Comparison of ENCODE assay signal across 17 cellular contexts in genomic region chr4:24564488-24564887, GRCh38. TPM values are rescaled to one million over a fixed set of nuclear protein-coding genes. Genes with fewer than 3 reads are reported as not detected.
DNase-seq lines count a peak whose midpoint lies in the region; ATAC-seq and TF ChIP-seq lines count a peak whose summit lies in the region.
"Had no signal": no experiment of that assay in that cellular context is flagged by ENCODE, and none has a peak within 500 bp of the region (broad histone marks: within the 10 kb centered on the region; RNA-seq: fewer than 3 reads in every experiment).

No MANE protein-coding gene starts in this region.

- POLR2A ChIA-PET in WTC11 (lab: Charles Lee) = interaction anchor here (2.4 kb wide), 1 partner anchor 20 kb away, joined by 7 read pairs; the partner anchor contains the start of gene DHX15

- intact Hi-C loops in head of caudate nucleus (cut with DNase I) = no loop called here

- H3K36me3 Mint-ChIP-seq in activated naive CD8-positive, alpha-beta T cell = peaks cover 29% of the 10 kb centered on the region
- H3K36me3 Mint-ChIP-seq in activated naive CD8-positive, alpha-beta T cell treated with anti-CD3 and anti-CD28 coated beads, Interleukin-2, amount 50 U/mL, for 24 hours (ENCODE audit: low read depth) = peaks cover 77% of the 10 kb centered on the region
- H3K36me3 Mint-ChIP-seq in WTC11 = peaks cover 64% of the 10 kb centered on the region
- peaks cover 40% of the 10 kb centered on the region for H3K36me3 Mint-ChIP-seq in progenitor cell of endocrine pancreas (ENCODE audit: insufficient read depth)

- no peak for ATAC-seq in activated naive CD8-positive, alpha-beta T cell treated with anti-CD3 and anti-CD28 coated beads, Interleukin-2, amount 50 U/mL, for 24 hours
- ATAC-seq in WTC11 (no peak), HG03521 (IDR thresholded peaks at IDR 0.05; ENCODE audit: unreplicated experiment) (no peak), HG02981 (IDR thresholded peaks at IDR 0.05; ENCODE audit: unreplicated experiment) (no peak)
- ATAC-seq: activated CD8-positive, alpha-beta memory T cell treated with anti-CD3 and anti-CD28 coated beads, Interleukin-2, amount 10 ng/mL, durations not matched to agents 7 days and 5 days had no signal

- H3K9me3 Mint-ChIP-seq in activated naive CD8-positive, alpha-beta T cell (ENCODE audit: low read depth) = peaks cover 9% of the 10 kb centered on the region
- H3K9me3 Mint-ChIP-seq in activated naive CD8-positive, alpha-beta T cell treated with anti-CD3 and anti-CD28 coated beads, Interleukin-2, amount 50 U/mL, for 24 hours = peaks cover 3% of the 10 kb centered on the region
- H3K9me3 Mint-ChIP-seq in WTC11 = peaks cover 8% of the 10 kb centered on the region
- H3K9me3 Mint-ChIP-seq in progenitor cell of endocrine pancreas (ENCODE audit: low read depth) = peaks cover 6% of the 10 kb centered on the region

- no peak for DNase-seq in activated naive CD8-positive, alpha-beta T cell treated with anti-CD3 and anti-CD28 coated beads, Interleukin-2, amount 50 U/mL, for 24 hours
- DNase-seq in WTC11 (ENCODE audit: low spot score) = no peak
- DNase-seq in fibroblast of pulmonary artery (ENCODE audit: low read depth) = peak; percentile 56
- DNase-seq in progenitor cell of endocrine pancreas (ENCODE audit: low spot score, unreplicated experiment) = no peak
- DNase-seq in head of caudate nucleus = no peak
- DNase-seq: activated B cell treated with CpG ODN at 0.5 μM for 24 hours; activated CD8-positive, alpha-beta memory T cell treated with anti-CD3 and anti-CD28 coated beads, Interleukin-2, amount 10 ng/mL, durations not matched to agents 7 days and 5 days; activated gamma-delta T cell; Calu3; NCI-H1694 treated with DMSO at 0.1 percent for 48 hours; NCI-H446; T-helper 1 cell; uterus had no signal

- H3K4me3 Mint-ChIP-seq in activated naive CD8-positive, alpha-beta T cell = no peak overlapping the region
- no peak overlapping the region for H3K4me3 Mint-ChIP-seq in activated naive CD8-positive, alpha-beta T cell treated with anti-CD3 and anti-CD28 coated beads, Interleukin-2, amount 50 U/mL, for 24 hours
- H3K4me3 Mint-ChIP-seq in WTC11 (no peak overlapping the region), progenitor cell of endocrine pancreas (ENCODE audit: low read depth) (no peak overlapping the region)
- H3K4me3 Mint-ChIP-seq: activated B cell treated with CpG ODN at 0.5 μM for 24 hours; activated CD8-positive, alpha-beta memory T cell treated with anti-CD3 and anti-CD28 coated beads, Interleukin-2, amount 10 ng/mL, durations not matched to agents 7 days and 5 days had no signal

- no peak overlapping the region for H3K4me3 ChIP-seq in fibroblast of pulmonary artery (replicated peaks; ENCODE audit: low read depth, low read length)
- H3K4me3 ChIP-seq: HAP-1, uterus had no signal

- CTCF ChIA-PET in WTC11 (lab: Charles Lee) = interaction anchor here (1.1 to 1.5 kb wide), 2 partner anchors 9 to 91 kb away, joined by 3 to 4 read pairs; no protein-coding TSS in a partner anchor

- H3K27me3 Mint-ChIP-seq in activated naive CD8-positive, alpha-beta T cell = no peaks in the 10 kb centered on the region
- H3K27me3 Mint-ChIP-seq in activated naive CD8-positive, alpha-beta T cell treated with anti-CD3 and anti-CD28 coated beads, Interleukin-2, amount 50 U/mL, for 24 hours = no peaks in the 10 kb centered on the region
- H3K27me3 Mint-ChIP-seq in WTC11 (ENCODE audit: low read depth) = no peaks in the 10 kb centered on the region
- no peaks in the 10 kb centered on the region for H3K27me3 Mint-ChIP-seq in progenitor cell of endocrine pancreas
- H3K27me3 Mint-ChIP-seq: activated B cell treated with CpG ODN at 0.5 μM for 24 hours; activated CD8-positive, alpha-beta memory T cell treated with anti-CD3 and anti-CD28 coated beads, Interleukin-2, amount 10 ng/mL, durations not matched to agents 7 days and 5 days had no signal

- H3K27ac Mint-ChIP-seq in activated naive CD8-positive, alpha-beta T cell = peak overlapping the region; percentile 35
- H3K27ac Mint-ChIP-seq in activated naive CD8-positive, alpha-beta T cell treated with anti-CD3 and anti-CD28 coated beads, Interleukin-2, amount 50 U/mL, for 24 hours = no peak overlapping the region
- H3K27ac Mint-ChIP-seq in WTC11 (peak overlapping the region; percentile 24; the same call in 1 of the 2 replicates), progenitor cell of endocrine pancreas (peak overlapping the region; percentile 53)
- H3K27ac Mint-ChIP-seq: activated B cell treated with CpG ODN at 0.5 μM for 24 hours; activated CD8-positive, alpha-beta memory T cell treated with anti-CD3 and anti-CD28 coated beads, Interleukin-2, amount 10 ng/mL, durations not matched to agents 7 days and 5 days had no signal

- no peak for TF ChIP-seq CTCF in WTC11 (IDR thresholded peaks at IDR 0.05)
- no peak for TF ChIP-seq CTCF in fibroblast of pulmonary artery (IDR thresholded peaks at IDR 0.05; ENCODE audit: low read length, missing control alignments)
- no peak for TF ChIP-seq CTCF in progenitor cell of endocrine pancreas (IDR thresholded peaks at IDR 0.05; ENCODE audit: unreplicated experiment)

- H3K4me1 Mint-ChIP-seq in activated naive CD8-positive, alpha-beta T cell (ENCODE audit: low read depth) = peaks cover 79% of the 10 kb centered on the region
- H3K4me1 Mint-ChIP-seq in activated naive CD8-positive, alpha-beta T cell treated with anti-CD3 and anti-CD28 coated beads, Interleukin-2, amount 50 U/mL, for 24 hours = peaks cover 67% of the 10 kb centered on the region
- H3K4me1 Mint-ChIP-seq in WTC11 = peaks cover 38% of the 10 kb centered on the region
- peaks cover 34% of the 10 kb centered on the region for H3K4me1 Mint-ChIP-seq in progenitor cell of endocrine pancreas (ENCODE audit: low read depth)

TF ChIP-seq in WTC11, 78 proteins besides CTCF, POLR2A, EP300 and RAD21 (continues in another document):
- no peak for TF ChIP-seq AR (CRISPR knock-in tag; IDR thresholded peaks at IDR 0.05)
- TF ChIP-seq GRHL2 (CRISPR knock-in tag; IDR thresholded peaks at IDR 0.05; ENCODE audit: insufficient replicate concordance, severe bottlenecking) = no peak
- TF ChIP-seq IRF1 (CRISPR knock-in tag; IDR thresholded peaks at IDR 0.05) = no peak
- no peak for TF ChIP-seq PRRX2 (CRISPR knock-in tag; IDR thresholded peaks at IDR 0.05)
- TF ChIP-seq ZNF232 (CRISPR knock-in tag; IDR thresholded peaks at IDR 0.05) = no peak
- TF ChIP-seq ATF1 (CRISPR knock-in tag; IDR thresholded peaks at IDR 0.05) = no peak
- no peak for TF ChIP-seq ZBTB43 (CRISPR knock-in tag; IDR thresholded peaks at IDR 0.05)
- no peak for TF ChIP-seq ZNF416 (CRISPR knock-in tag; IDR thresholded peaks at IDR 0.05)
- TF ChIP-seq E2F5 (CRISPR knock-in tag; IDR thresholded peaks at IDR 0.05) = no peak
- TF ChIP-seq ZNF138 (CRISPR knock-in tag; conservative IDR thresholded peaks at IDR 0.05) = no peak
- no peak for TF ChIP-seq GABPB1 (CRISPR knock-in tag; IDR thresholded peaks at IDR 0.05)

RNA-seq across cellular contexts. Expression of gene DHX15, which starts 19.9 kb away (rescaled TPM):
- total RNA-seq in WTC11 (2021) = 210 to 240 TPM (median 213 TPM) in 3 replicates
- 206 and 220 TPM in 2 replicates for total RNA-seq in progenitor cell of endocrine pancreas
